In genomic region chr10:17643755-17644484, GRCh38 we compare ENCODE assay signal across 1 cellular context.
TF ChIP-seq lines count a peak whose summit lies in the region.

STAM (plus strand) TSS chr10:17644151; CDS start chr10:17644340, 189 bp downstream.

TF ChIP-seq in K562, 482 proteins besides CTCF, POLR2A, EP300 and RAD21 (continued from another document):
- TF ChIP-seq ZBTB7A (IDR thresholded peaks at IDR 0.05; ENCODE audit: borderline replicate concordance, control insufficient read depth, low read depth, low read length) (peak; percentile 75; the same call in 1 of the 2 replicates), SOX6 (IDR thresholded peaks at IDR 0.05) (peak; percentile 33; the same call in 1 of the 2 replicates), JUND (IDR thresholded peaks at IDR 0.05; ENCODE audit: borderline replicate concordance, low read depth, low read length) (peak; percentile 33; the same call in 1 of the 2 replicates), JUND (tag; IDR thresholded peaks at IDR 0.05; ENCODE audit: borderline replicate concordance, low read depth, low read length) (peak; percentile 28; the same call in 1 of the 3 replicates), EP400 (IDR thresholded peaks at IDR 0.05) (peak; percentile 92), IRF9 (tag; IDR thresholded peaks at IDR 0.05) (no peak), ZBTB5 (IDR thresholded peaks at IDR 0.05) (peak; percentile 42; the same call in 1 of the 2 replicates), CSDE1 (IDR thresholded peaks at IDR 0.05) (peak in 1 of 2 experiments; percentile 10; a peak in 1 of 4 replicates), MTA3 (IDR thresholded peaks at IDR 0.05; ENCODE audit: borderline replicate concordance) (peak; percentile 46; the same call in 1 of the 2 replicates), PREB (CRISPR knock-in tag; IDR thresholded peaks at IDR 0.05) (peak; percentile 19; the same call in 1 of the 2 replicates), NFATC3 (IDR thresholded peaks at IDR 0.05) (no peak), MLLT1 (IDR thresholded peaks at IDR 0.05) (peak in 1 of 2 experiments; percentile 72; a peak in 1 of 4 replicates), YY1 (IDR thresholded peaks at IDR 0.05; ENCODE audit: borderline replicate concordance in 1 of 3, control insufficient read depth in 1 of 3, extremely low read depth in 1 of 3, insufficient read depth in 3 of 3, insufficient read length in 1 of 3, insufficient replicate concordance in 2 of 3, low read depth in 1 of 3, low read length in 2 of 3) (peak in 2 of 3 experiments; percentile 29 to 39), DIDO1 (tag; IDR thresholded peaks at IDR 0.05; ENCODE audit: low read depth) (peak; percentile 78), C11orf30 (IDR thresholded peaks at IDR 0.05; ENCODE audit: low read depth) (peak; percentile 92), TOE1 (IDR thresholded peaks at IDR 0.05; ENCODE audit: borderline replicate concordance) (peak; percentile 91), TOE1 (CRISPR knock-in tag; IDR thresholded peaks at IDR 0.05; ENCODE audit: borderline replicate concordance, low read depth) (no peak), GMEB1 (CRISPR knock-in tag; IDR thresholded peaks at IDR 0.05) (no peak; the same call in 1 of the 2 replicates), HINFP (tag; conservative IDR thresholded peaks at IDR 0.05; ENCODE audit: low read depth) (peak; percentile 66; the same call in 1 of the 2 replicates), CBFA2T3 (IDR thresholded peaks at IDR 0.05) (no peak), NR4A1 (CRISPR knock-in tag; IDR thresholded peaks at IDR 0.05) (no peak), NR4A1 (tag; IDR thresholded peaks at IDR 0.05) (no peak), TCFL5 (CRISPR knock-in tag; conservative IDR thresholded peaks at IDR 0.05) (no peak), NEUROD1 (IDR thresholded peaks at IDR 0.05; ENCODE audit: borderline replicate concordance, low read depth, low read length, partially characterized antibody) (peak; percentile 75), MAFF (IDR thresholded peaks at IDR 0.05; ENCODE audit: low read length) (peak; percentile 22; the same call in 1 of the 2 replicates), CCNT2 (IDR thresholded peaks at IDR 0.05; ENCODE audit: borderline replicate concordance, extremely low read depth, insufficient read length, low read depth, low read length) (peak; percentile 52), ZBTB2 (IDR thresholded peaks at IDR 0.05) (no peak), SIX5 (IDR thresholded peaks at IDR 0.05; ENCODE audit: borderline replicate concordance in 1 of 2, insufficient read depth in 1 of 2, low read depth in 1 of 2, low read length in 2 of 2) (no peak), NKRF (IDR thresholded peaks at IDR 0.05; ENCODE audit: borderline replicate concordance) (peak; percentile 71; the same call in 1 of the 2 replicates)
